In the genomic region with DNA sequence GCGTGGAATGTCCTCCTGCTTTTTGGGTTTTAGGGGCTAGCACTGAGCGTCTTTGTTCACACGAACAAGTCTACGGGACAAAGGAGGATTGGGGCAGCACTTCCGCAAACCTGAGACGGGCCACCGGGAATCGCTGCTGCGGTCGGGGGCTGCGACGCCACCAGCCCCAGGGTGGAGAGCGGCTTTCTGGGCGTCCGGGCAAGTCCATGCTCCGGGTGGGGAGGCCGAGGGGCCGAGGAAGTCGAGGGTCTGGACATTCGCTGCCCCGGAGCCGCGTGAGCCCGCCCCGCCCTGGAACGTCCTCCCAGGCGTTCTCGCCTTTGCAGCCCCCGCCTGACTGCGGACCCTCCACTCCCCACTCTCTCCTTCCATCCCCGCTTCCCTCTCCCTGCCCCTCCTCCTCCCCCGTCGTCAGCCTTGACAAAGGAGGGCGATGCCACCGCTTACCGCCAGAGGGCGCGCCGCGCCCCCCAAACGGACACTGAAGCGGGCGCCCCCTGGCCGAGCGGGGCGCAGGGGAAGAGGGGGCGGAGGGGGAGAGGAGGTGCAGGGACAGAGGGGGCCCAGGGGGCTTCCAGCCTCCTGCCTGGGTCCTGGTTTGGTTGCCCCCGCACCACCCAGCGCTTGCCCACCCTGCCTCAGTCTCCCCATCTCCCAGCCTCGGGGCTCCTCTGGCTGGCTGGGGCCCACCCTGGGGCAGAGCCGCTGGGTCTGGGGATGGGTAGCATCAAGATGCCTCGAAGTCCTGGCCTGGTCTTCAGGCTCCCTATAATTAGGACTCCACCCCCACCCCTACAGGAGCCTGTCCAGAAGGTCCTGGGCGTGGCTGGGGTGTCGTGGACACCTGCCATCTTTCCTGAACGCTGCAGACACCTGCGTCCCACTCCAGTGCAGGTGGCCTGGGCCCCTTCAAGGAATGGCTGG, we compare ENCODE assay signal across 1 cellular context.
TF ChIP-seq lines count a peak whose summit lies in the region.

No MANE protein-coding gene starts in this region.

TF ChIP-seq in SK-N-SH treated with all-trans-retinoic acid at 6 μM for 48 hours, 23 proteins besides CTCF, POLR2A, EP300 and RAD21 (continued from another document):
- TF ChIP-seq BACH2 (CRISPR knock-in tag; IDR thresholded peaks at IDR 0.05; ENCODE audit: borderline replicate concordance) (no peak), OSR1 (CRISPR knock-in tag; IDR thresholded peaks at IDR 0.05) (no peak), ARNTL (CRISPR knock-in tag; IDR thresholded peaks at IDR 0.05; ENCODE audit: borderline replicate concordance, low read depth) (no peak)
- TF ChIP-seq, protein P1, sequence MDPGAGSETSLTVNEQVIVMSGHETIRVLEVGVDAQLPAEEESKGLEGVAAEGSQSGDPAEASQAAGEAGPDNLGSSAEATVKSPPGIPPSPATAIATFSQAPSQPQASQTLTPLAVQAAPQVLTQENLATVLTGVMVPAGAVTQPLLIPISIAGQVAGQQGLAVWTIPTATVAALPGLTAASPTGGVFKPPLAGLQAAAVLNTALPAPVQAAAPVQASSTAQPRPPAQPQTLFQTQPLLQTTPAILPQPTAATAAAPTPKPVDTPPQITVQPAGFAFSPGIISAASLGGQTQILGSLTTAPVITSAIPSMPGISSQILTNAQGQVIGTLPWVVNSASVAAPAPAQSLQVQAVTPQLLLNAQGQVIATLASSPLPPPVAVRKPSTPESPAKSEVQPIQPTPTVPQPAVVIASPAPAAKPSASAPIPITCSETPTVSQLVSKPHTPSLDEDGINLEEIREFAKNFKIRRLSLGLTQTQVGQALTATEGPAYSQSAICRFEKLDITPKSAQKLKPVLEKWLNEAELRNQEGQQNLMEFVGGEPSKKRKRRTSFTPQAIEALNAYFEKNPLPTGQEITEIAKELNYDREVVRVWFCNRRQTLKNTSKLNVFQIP (CRISPR knock-in tag; IDR thresholded peaks at IDR 0.05; ENCODE audit: borderline replicate concordance, low read depth) = no peak
